16 cellular contexts compared by ENCODE assay signal in genomic region chr11:1404461-1405185, GRCh38.
"Had no signal": no experiment of that assay in that cellular context is flagged by ENCODE, and none has a peak within 500 bp of the region (broad histone marks: within the 10 kb centered on the region; RNA-seq: fewer than 3 reads in every experiment).

No MANE protein-coding gene starts in this region.

- H3K27ac Mint-ChIP-seq: memory B cell; natural killer cell; stimulated activated memory B cell treated with anti-CD40 and anti-IgM and Interleukin-4, amounts not matched to agents 10 μg/mL and 1 μg/mL and 100 μg/mL, for 72 hours had no signal

- H3K36me3 ChIP-seq: prostate gland, right atrium auricular region, sigmoid colon, tibial artery, upper lobe of left lung had no signal

- H3K4me1 ChIP-seq: prostate gland, testis, tibial artery, upper lobe of left lung had no signal

- DNase-seq: cortex of kidney; effector CD4-positive, alpha-beta T cell; natural killer cell; sigmoid colon; stimulated activated CD4-positive, alpha-beta T cell treated with anti-CD3 and anti-CD28 coated beads, Interleukin-4, amount 100 ng/mL, for 4 hours; stimulated activated naive CD8-positive, alpha-beta T cell treated with anti-CD3 and anti-CD28 coated beads, Interleukin-15, Interleukin-2, amounts not matched to agents 100 U/mL and 50 U/mL, for 24 hours; substantia nigra; testis; tibial artery had no signal

- H3K9me3 Mint-ChIP-seq: memory B cell; natural killer cell; stimulated activated memory B cell treated with anti-CD40 and anti-IgM and Interleukin-4, amounts not matched to agents 10 μg/mL and 1 μg/mL and 100 μg/mL, for 72 hours had no signal

- H3K36me3 Mint-ChIP-seq: memory B cell; natural killer cell; stimulated activated memory B cell treated with anti-CD40 and anti-IgM and Interleukin-4, amounts not matched to agents 10 μg/mL and 1 μg/mL and 100 μg/mL, for 72 hours had no signal

- H3K4me3 Mint-ChIP-seq: memory B cell; natural killer cell; stimulated activated memory B cell treated with anti-CD40 and anti-IgM and Interleukin-4, amounts not matched to agents 10 μg/mL and 1 μg/mL and 100 μg/mL, for 72 hours had no signal

- H3K9ac ChIP-seq: parathyroid adenoma had no signal

- H3K27ac ChIP-seq: parathyroid adenoma, prostate gland, right atrium auricular region, sigmoid colon, testis, tibial artery, upper lobe of left lung had no signal

- H3K4me3 ChIP-seq: lung, prostate gland, right atrium auricular region, sigmoid colon, testis, tibial artery, upper lobe of left lung had no signal

- H3K27me3 ChIP-seq: right atrium auricular region, testis had no signal

- H3K4me1 Mint-ChIP-seq: memory B cell; natural killer cell; stimulated activated memory B cell treated with anti-CD40 and anti-IgM and Interleukin-4, amounts not matched to agents 10 μg/mL and 1 μg/mL and 100 μg/mL, for 72 hours had no signal

- H3K9me3 ChIP-seq: prostate gland, right atrium auricular region, sigmoid colon, testis, tibial artery, upper lobe of left lung had no signal
